Comparison of ENCODE assay signal across 1 cellular context in the genomic region with DNA sequence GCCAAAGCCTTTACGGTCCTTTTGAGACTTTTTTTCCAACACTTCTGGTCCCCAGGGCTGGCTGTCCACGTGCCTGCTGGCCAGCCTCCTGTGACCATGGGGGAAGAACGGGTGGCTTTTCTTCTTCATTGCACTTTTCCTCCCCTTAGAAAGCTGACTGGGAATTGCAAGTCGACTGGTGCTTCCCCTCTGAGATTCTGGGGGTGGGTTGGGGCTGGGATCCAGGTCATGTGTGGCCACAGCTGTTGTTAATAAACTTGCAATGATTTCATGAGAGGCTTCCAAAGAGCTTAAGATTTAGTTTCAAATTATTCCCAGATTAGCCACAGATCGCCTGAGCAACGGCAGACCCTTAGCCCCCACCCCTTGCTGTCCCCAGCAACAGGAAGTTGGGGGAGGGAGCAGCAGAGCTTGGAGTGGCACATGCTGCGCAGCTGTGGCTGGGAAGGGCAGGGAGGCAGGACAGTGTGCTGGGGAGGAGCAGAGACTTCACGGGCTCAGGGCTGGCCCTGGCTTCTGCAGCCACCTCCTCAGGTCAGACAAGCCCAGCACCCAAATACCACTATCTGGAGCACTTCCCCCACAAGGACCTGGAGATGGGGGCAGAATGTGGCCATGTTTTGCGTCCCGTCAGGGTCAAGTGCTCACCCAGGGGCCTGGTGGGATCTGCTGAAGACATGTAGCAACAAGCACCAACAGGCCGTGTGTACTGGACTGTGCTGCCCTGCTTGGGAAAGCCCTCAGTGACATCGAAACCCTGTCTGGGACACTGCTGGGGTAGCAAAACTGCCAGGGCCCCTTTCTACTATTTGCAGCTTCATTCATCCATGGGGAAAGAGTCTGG.
TF ChIP-seq lines count a peak whose summit lies in the region.

No MANE protein-coding gene starts in this region.

TF ChIP-seq in K562, 482 proteins besides CTCF, POLR2A, EP300 and RAD21 (continued from another document):
- TF ChIP-seq, protein P1, sequence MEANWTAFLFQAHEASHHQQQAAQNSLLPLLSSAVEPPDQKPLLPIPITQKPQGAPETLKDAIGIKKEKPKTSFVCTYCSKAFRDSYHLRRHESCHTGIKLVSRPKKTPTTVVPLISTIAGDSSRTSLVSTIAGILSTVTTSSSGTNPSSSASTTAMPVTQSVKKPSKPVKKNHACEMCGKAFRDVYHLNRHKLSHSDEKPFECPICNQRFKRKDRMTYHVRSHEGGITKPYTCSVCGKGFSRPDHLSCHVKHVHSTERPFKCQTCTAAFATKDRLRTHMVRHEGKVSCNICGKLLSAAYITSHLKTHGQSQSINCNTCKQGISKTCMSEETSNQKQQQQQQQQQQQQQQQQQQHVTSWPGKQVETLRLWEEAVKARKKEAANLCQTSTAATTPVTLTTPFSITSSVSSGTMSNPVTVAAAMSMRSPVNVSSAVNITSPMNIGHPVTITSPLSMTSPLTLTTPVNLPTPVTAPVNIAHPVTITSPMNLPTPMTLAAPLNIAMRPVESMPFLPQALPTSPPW (CRISPR knock-in tag; IDR thresholded peaks at IDR 0.05): peak; percentile 53
- TF ChIP-seq TAF7 (tag; IDR thresholded peaks at IDR 0.05): no peak
- 0 out of 4 replicates have a peak, but pooled peaks of 1 of the 2 experiments have one; percentile 23 for TF ChIP-seq NRF1 (conservative IDR thresholded peaks at IDR 0.05 in 1 of 2, IDR thresholded peaks at IDR 0.05 in 1 of 2)
